In genomic region chr10:76302936-76303656, GRCh38 we compare ENCODE assay signal across 13 cellular contexts.
A peak's percentile ranks its signal among the peaks of the same experiment; 100 is the strongest.
DNase-seq lines count a peak whose midpoint lies in the region; ATAC-seq, FAIRE-seq and TF ChIP-seq lines count a peak whose summit lies in the region.
"Had no signal": no experiment of that assay in that cellular context is flagged by ENCODE, and none has a peak within 500 bp of the region (broad histone marks: within the 10 kb centered on the region; RNA-seq: fewer than 3 reads in every experiment).

No MANE protein-coding gene starts in this region.

- DNase-seq in HepG2 (ENCODE audit: low spot score) (peak; percentile 28), right lobe of liver (no peak), endothelial cell of umbilical vein (ENCODE audit: low read depth, low spot score) (peak; percentile 65), mesothelial cell of epicardium (ENCODE audit: low spot score in 2 of 2, unreplicated experiment in 2 of 2) (no peak), GOT3 (lab: John Stamatoyannopoulos, UW) (no peak), mammary epithelial cell (no peak), erythroblast (lab: John Stamatoyannopoulos, UW) (no peak), DMS153 treated with DMSO at 0.1 percent for 48 hours (lab: John Stamatoyannopoulos, UW; ENCODE audit: unreplicated experiment) (no peak)
- DNase-seq: cortex of kidney, DMS79, NCI-H524 treated with DMSO at 0.1 percent for 48 hours had no signal

- no peaks in the 10 kb centered on the region for H3K9me3 ChIP-seq in HepG2 (ENCODE audit: low read length)
- H3K9me3 ChIP-seq in right lobe of liver = no peaks in the 10 kb centered on the region
- H3K9me3 ChIP-seq in endothelial cell of umbilical vein (replicated peaks; ENCODE audit: control insufficient read depth, insufficient read depth, low read length) = no peaks in the 10 kb centered on the region
- H3K9me3 ChIP-seq in mammary epithelial cell (replicated peaks; ENCODE audit: insufficient read depth, low read length) = no peaks in the 10 kb centered on the region

- H2AFZ ChIP-seq in HepG2 (ENCODE audit: low read length) (no peak overlapping the region), endothelial cell of umbilical vein (ENCODE audit: low read depth, low read length) (no peak overlapping the region), mammary epithelial cell (ENCODE audit: low read depth, low read length) (no peak overlapping the region)

- 81% methylated on average over 8 of the region's 8 CpGs for WGBS in HepG2 (ENCODE audit: low lambda C conversion rate)
- 56% methylated on average over 5 of the region's 8 CpGs for WGBS in right lobe of liver (ENCODE audit: insufficient coverage, low coverage, low lambda C conversion rate, missing lambda C conversion rate)
- WGBS in mammary epithelial cell (ENCODE audit: low coverage, missing lambda C conversion rate) = 57% methylated on average over 8 of the region's 8 CpGs

- peaks cover 74% of the 10 kb centered on the region for H3K4me1 Mint-ChIP-seq in mesothelial cell of epicardium

- ATAC-seq in HepG2 (peak; percentile 28; the same call in 2 of the 3 replicates), right lobe of liver (no peak)

- TF ChIP-seq CTCF in HepG2 (CRISPR knock-in tag; IDR thresholded peaks at IDR 0.05) = no peak
- no peak for TF ChIP-seq CTCF in right lobe of liver (IDR thresholded peaks at IDR 0.05)
- no peak for TF ChIP-seq CTCF in endothelial cell of umbilical vein (IDR thresholded peaks at IDR 0.05; ENCODE audit: extremely low read depth in 1 of 2, insufficient read depth in 1 of 2, low read depth in 1 of 2, low read length in 2 of 2)
- no peak for TF ChIP-seq CTCF in mesothelial cell of epicardium (IDR thresholded peaks at IDR 0.05; ENCODE audit: unreplicated experiment)
- no peak for TF ChIP-seq CTCF in mammary epithelial cell (conservative IDR thresholded peaks at IDR 0.05 in 1 of 2, IDR thresholded peaks at IDR 0.05 in 1 of 2; ENCODE audit: extremely low read depth in 1 of 2, insufficient read depth in 1 of 2, low read depth in 1 of 2, low read length in 2 of 2)

- no peak for TF ChIP-seq POLR2A in HepG2 (IDR thresholded peaks at IDR 0.05; ENCODE audit: insufficient read depth in 1 of 2, low read depth in 2 of 2, low read length in 2 of 2)
- no peak for TF ChIP-seq POLR2A in right lobe of liver (IDR thresholded peaks at IDR 0.05)
- no peak for TF ChIP-seq POLR2A in endothelial cell of umbilical vein (IDR thresholded peaks at IDR 0.05; ENCODE audit: low read depth, low read length)
- TF ChIP-seq POLR2A in erythroblast (IDR thresholded peaks at IDR 0.05; ENCODE audit: low read length) = no peak

- intact Hi-C loops in HepG2 (cut with micrococcal nuclease; ENCODE audit: unreplicated experiment) (loop anchor here (1.0 to 5.0 kb wide), 4 partner anchors 152 to 901 kb away; partner anchors contain the start of gene ZNF503), right lobe of liver (cut with DNase I) (no loop called here), endothelial cell of umbilical vein (cut with micrococcal nuclease) (loop anchor here (1.0 to 5.0 kb wide), 3 partner anchors 244 to 904 kb away; no protein-coding TSS in a partner anchor), mammary epithelial cell (cut with micrococcal nuclease) (loop anchor here (1.0 to 10.0 kb wide), 6 partner anchors 200 to 903 kb away; no protein-coding TSS in a partner anchor)

- no peaks in the 10 kb centered on the region for H3K9me3 Mint-ChIP-seq in mesothelial cell of epicardium

- no peaks in the 10 kb centered on the region for H3K9me1 ChIP-seq in endothelial cell of umbilical vein (replicated peaks; ENCODE audit: control insufficient read depth, extremely low read depth, insufficient read depth, low read length)

- CTCF ChIA-PET in HepG2 (lab: Yijun Ruan, JAX; ENCODE audit: low intra/inter-chr PET ratio, low total read pairs) (interaction anchor here (0.7 to 1.3 kb wide), 2 partner anchors 199 to 903 kb away, joined by 3 to 5 read pairs; no protein-coding TSS in a partner anchor), endothelial cell of umbilical vein (lab: Charles Lee) (interaction anchor here (0.8 to 3.0 kb wide), 15 partner anchors 9 to 908 kb away, joined by 3 to 21 read pairs (median 4); partner anchors contain the start of gene ZNF503), mammary epithelial cell (lab: Charles Lee; ENCODE audit: low non-redundant PET) (interaction anchor here (0.6 to 1.0 kb wide), 2 partner anchors 266 to 391 kb away, joined by 3 to 4 read pairs; no protein-coding TSS in a partner anchor)

- no peaks in the 10 kb centered on the region for H4K20me1 ChIP-seq in HepG2 (ENCODE audit: insufficient read depth, low read length)
- no peaks in the 10 kb centered on the region for H4K20me1 ChIP-seq in endothelial cell of umbilical vein (replicated peaks; ENCODE audit: control insufficient read depth, extremely low read depth, insufficient read depth, low read length)
- H4K20me1 ChIP-seq in mammary epithelial cell (ENCODE audit: insufficient read depth, low read length) = no peaks in the 10 kb centered on the region

- no peak overlapping the region for H3K9ac ChIP-seq in HepG2 (ENCODE audit: insufficient read depth, low read depth, low read length)
- no peak overlapping the region for H3K9ac ChIP-seq in endothelial cell of umbilical vein (replicated peaks; ENCODE audit: extremely low read depth, insufficient read depth, low read length)
- H3K9ac ChIP-seq in mammary epithelial cell (ENCODE audit: insufficient read depth, low read length) = no peak overlapping the region

- no TSS peak for BruUV-seq in HepG2 (replicated peaks; lab: Mats Ljungman, UMichigan)
- BruUV-seq in endothelial cell of umbilical vein (replicated peaks; lab: Mats Ljungman, UMichigan) = no TSS peak
- no TSS peak for BruUV-seq in mammary epithelial cell (replicated peaks; lab: Mats Ljungman, UMichigan)

- H3K4me3 ChIP-seq in HepG2 (replicated peaks in 1 of 3; ENCODE audit: insufficient read depth in 1 of 3, low read depth in 2 of 3, low read length in 3 of 3) (no peak overlapping the region), right lobe of liver (no peak overlapping the region), endothelial cell of umbilical vein (replicated peaks in 1 of 3; ENCODE audit: insufficient read depth in 1 of 3, low read depth in 1 of 3, low read length in 3 of 3) (no peak overlapping the region), mammary epithelial cell (replicated peaks in 1 of 3; ENCODE audit: insufficient read depth in 1 of 3, low read depth in 2 of 3, low read length in 3 of 3) (no peak overlapping the region)

- in situ Hi-C loops in HepG2 (cut with HindIII; ENCODE audit: extremely low pct_ligation_motif_present, low pct_unique_long_range_greater_than_20kb) (loop anchor here (5.0 to 25.0 kb wide), 4 partner anchors 201 to 1016 kb away; no protein-coding TSS in a partner anchor), mammary epithelial cell (cut with MboI; ENCODE audit: low sequenced_read_pairs in 2 of 2) (loop anchor here (10.0 to 25.0 kb wide), 3 partner anchors 218 to 684 kb away; no protein-coding TSS in a partner anchor)

- FAIRE-seq in HepG2 (lab: Jason Lieb, UNC) = no peak
- FAIRE-seq in endothelial cell of umbilical vein (lab: Jason Lieb, UNC) = peak; percentile 46

- H3K27me3 Mint-ChIP-seq in mesothelial cell of epicardium (ENCODE audit: low read depth) = no peaks in the 10 kb centered on the region
- H3K27me3 Mint-ChIP-seq: activated naive CD8-positive, alpha-beta T cell had no signal

- H3K36me3 ChIP-seq in HepG2 (replicated peaks in 1 of 2; ENCODE audit: control insufficient read depth in 1 of 2, insufficient read depth in 2 of 2, low read length in 2 of 2) = no peaks in the 10 kb centered on the region
- H3K36me3 ChIP-seq in right lobe of liver = no peaks in the 10 kb centered on the region
- H3K36me3 ChIP-seq in endothelial cell of umbilical vein (ENCODE audit: control insufficient read depth in 2 of 2, extremely low read depth in 1 of 2, insufficient read depth in 2 of 2, low read length in 2 of 2) = no peaks in the 10 kb centered on the region
- no peaks in the 10 kb centered on the region for H3K36me3 ChIP-seq in mammary epithelial cell (ENCODE audit: insufficient read depth, low read length)

- no peaks in the 10 kb centered on the region for H3K36me3 Mint-ChIP-seq in mesothelial cell of epicardium
- H3K36me3 Mint-ChIP-seq: activated naive CD8-positive, alpha-beta T cell had no signal

- peak overlapping the region; percentile 83 for H3K27ac Mint-ChIP-seq in mesothelial cell of epicardium
- H3K27ac Mint-ChIP-seq: activated naive CD8-positive, alpha-beta T cell had no signal

- dilution Hi-C loops in endothelial cell of umbilical vein (cut with MboI; ENCODE audit: extremely low pct_ligation_motif_present, low sequenced_read_pairs) (no loop called here), mammary epithelial cell (cut with HindIII; ENCODE audit: low sequenced_read_pairs) (no loop called here)

- H3K79me2 ChIP-seq in HepG2 (ENCODE audit: insufficient read depth, low read length) (no peaks in the 10 kb centered on the region), endothelial cell of umbilical vein (ENCODE audit: control insufficient read depth, insufficient read depth, low read length) (no peaks in the 10 kb centered on the region), mammary epithelial cell (ENCODE audit: insufficient read depth, low read length) (no peaks in the 10 kb centered on the region)

- H3K4me1 ChIP-seq in HepG2 (ENCODE audit: insufficient read depth, low read length) (peaks cover 53% of the 10 kb centered on the region), right lobe of liver (peaks cover 0 to 11% (median 0%) of the 10 kb centered on the region in 4 donors), endothelial cell of umbilical vein (ENCODE audit: control insufficient read depth, extremely low read depth, insufficient read depth, low read length) (no peaks in the 10 kb centered on the region), mammary epithelial cell (ENCODE audit: insufficient read depth, low read length) (no peaks in the 10 kb centered on the region)
- H3K4me1 ChIP-seq: foreskin keratinocyte had no signal

- H3K27ac ChIP-seq in HepG2 (ENCODE audit: extremely low read length, insufficient read depth, low read length) (no peak overlapping the region), right lobe of liver (no peak overlapping the region), endothelial cell of umbilical vein (ENCODE audit: insufficient read depth, low read depth, low read length) (no peak overlapping the region), mammary epithelial cell (ENCODE audit: insufficient read depth, low read depth, low read length) (no peak overlapping the region)
- H3K27ac ChIP-seq: foreskin keratinocyte had no signal

- TF ChIP-seq EP300 in HepG2 (IDR thresholded peaks at IDR 0.05; ENCODE audit: low read depth in 2 of 2, low read length in 2 of 2) = no peak
- TF ChIP-seq EP300 in HepG2 (CRISPR knock-in tag; IDR thresholded peaks at IDR 0.05; ENCODE audit: borderline replicate concordance) = no peak

- POLR2A ChIA-PET in HepG2 (lab: Yijun Ruan, JAX) (interaction anchor here (0.9 to 1.9 kb wide), 8 partner anchors 152 to 902 kb away, joined by 3 to 13 read pairs (median 6); partner anchors contain the start of gene ZNF503), endothelial cell of umbilical vein (lab: Charles Lee) (no interaction called here)

- no peak for TF ChIP-seq RAD21 in HepG2 (CRISPR knock-in tag; IDR thresholded peaks at IDR 0.05)

- peak overlapping the region; percentile 20 for H3K4me3 Mint-ChIP-seq in mesothelial cell of epicardium
- H3K4me3 Mint-ChIP-seq: activated naive CD8-positive, alpha-beta T cell had no signal

- H3K4me2 ChIP-seq in HepG2 (ENCODE audit: low read depth, low read length) (peak overlapping the region; percentile 6; the same call in 1 of the 2 replicates), endothelial cell of umbilical vein (ENCODE audit: insufficient read depth, low read length) (no peak overlapping the region), mammary epithelial cell (ENCODE audit: insufficient read depth, low read depth, low read length) (no peak overlapping the region)

- H3K27me3 ChIP-seq in HepG2 (ENCODE audit: control insufficient read depth in 1 of 2, insufficient read depth in 2 of 2, low read length in 2 of 2) (no peaks in the 10 kb centered on the region), right lobe of liver (no peaks in the 10 kb centered on the region), endothelial cell of umbilical vein (ENCODE audit: control insufficient read depth in 2 of 2, insufficient read depth in 2 of 2, low read length in 2 of 2) (no peaks in the 10 kb centered on the region), mammary epithelial cell (ENCODE audit: insufficient read depth, low read length) (no peaks in the 10 kb centered on the region)
- H3K27me3 ChIP-seq: foreskin keratinocyte had no signal

Comparison
In these comparisons a context has a peak if more than half of its experiments do, and no peak if none do; other contexts are left out.
1. DNase-seq: peak in HepG2 (single experiment) and endothelial cell of umbilical vein (single experiment); none in right lobe of liver (0 of 3), mesothelial cell of epicardium (0 of 2), GOT3 (single experiment), mammary epithelial cell (single experiment), erythroblast (0 of 2) and DMS153 treated with DMSO at 0.1 percent for 48 hours (single experiment).
2. intact Hi-C loops: an anchor here in HepG2 (1.0 to 5.0 kb wide), endothelial cell of umbilical vein (1.0 to 5.0 kb wide) and mammary epithelial cell (1.0 to 10.0 kb wide); none called in right lobe of liver.